In the genomic region with DNA sequence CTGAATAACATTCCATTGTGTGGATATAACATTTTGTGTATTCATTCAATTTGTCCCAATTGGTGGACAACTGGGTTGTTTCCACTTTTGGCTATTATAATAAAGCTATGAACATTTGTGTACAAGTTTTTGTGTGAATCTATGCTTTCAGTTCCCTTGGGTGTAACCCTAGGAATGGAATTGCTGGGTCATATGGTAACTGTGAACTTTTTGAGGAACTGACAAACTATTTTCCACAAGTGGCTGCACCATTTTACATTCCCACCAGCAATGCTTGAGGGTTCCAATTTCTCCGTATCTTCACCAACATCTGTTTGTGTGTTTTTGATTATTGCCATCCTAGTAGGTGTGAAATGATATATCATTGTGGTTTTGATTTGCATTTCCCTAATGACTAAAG, we compare ENCODE assay signal across 15 cellular contexts.
"Had no signal": no experiment of that assay in that cellular context is flagged by ENCODE, and none has a peak within 500 bp of the region (broad histone marks: within the 10 kb centered on the region; RNA-seq: fewer than 3 reads in every experiment).

No MANE protein-coding gene starts in this region.

- ATAC-seq: activated CD8-positive, alpha-beta T cell treated with anti-CD3 and anti-CD28 coated beads, Interleukin-2, amount 10 ng/mL, durations not matched to agents 7 days and 5 days; left ventricle myocardium superior had no signal

- H3K36me3 ChIP-seq: thoracic aorta had no signal

- H3K27ac ChIP-seq: stomach, thoracic aorta had no signal

- H3K4me3 ChIP-seq: stomach, thoracic aorta had no signal

- DNase-seq: activated CD4-positive, alpha-beta T cell treated with anti-CD3 and anti-CD28 coated beads for 4 hours; activated CD8-positive, alpha-beta memory T cell treated with anti-CD3 and anti-CD28 coated beads, Interleukin-2, amount 50 U/mL, for 48 hours; activated CD8-positive, alpha-beta T cell treated with anti-CD3 and anti-CD28 coated beads, Interleukin-2, amount 10 ng/mL, durations not matched to agents 7 days and 5 days; activated naive CD4-positive, alpha-beta T cell treated with anti-CD3 and anti-CD28 coated beads for 36 hours; islet precursor cell; left ventricle myocardium superior; mesendoderm; nephron progenitor cell; stimulated activated CD4-positive, alpha-beta T cell treated with anti-CD3 and anti-CD28 coated beads, Interleukin-4, amount 100 ng/mL, for 1 hour; stomach; T-helper 9 cell had no signal

- H3K27me3 ChIP-seq: stomach had no signal

- FAIRE-seq: colon, endothelial cell of umbilical vein, frontal cortex had no signal

- H3K9me3 ChIP-seq: stomach, thoracic aorta had no signal
